In genomic region chr16:51762081-51762995, GRCh38 we compare ENCODE assay signal across 7 cellular contexts.
DNase-seq lines count a peak whose midpoint lies in the region; ATAC-seq, FAIRE-seq and TF ChIP-seq lines count a peak whose summit lies in the region.

No MANE protein-coding gene starts in this region.

- ATAC-seq in GM23338 = peak; percentile 91

- H3K9me3 Mint-ChIP-seq in GM23338 = no peaks in the 10 kb centered on the region
- H3K9me3 Mint-ChIP-seq in astrocyte (ENCODE audit: unreplicated experiment) = no peaks in the 10 kb centered on the region

- H2AFZ ChIP-seq in GM23338 = peak overlapping the region; percentile 96; the same call in 1 of the 2 replicates
- peak overlapping the region; percentile 30 for H2AFZ ChIP-seq in KMS-11 (ENCODE audit: low read depth)
- H2AFZ ChIP-seq in astrocyte (ENCODE audit: low read depth, low read length) = peak overlapping the region; percentile 72
- H2AFZ ChIP-seq in smooth muscle cell (ENCODE audit: low read depth) = peak overlapping the region; percentile 83

- no peak overlapping the region for H3K27ac Mint-ChIP-seq in GM23338
- H3K27ac Mint-ChIP-seq in astrocyte (ENCODE audit: unreplicated experiment) = no peak overlapping the region

- H3K9me3 ChIP-seq in astrocyte (ENCODE audit: insufficient read depth, low read depth, low read length) (no peaks in the 10 kb centered on the region), smooth muscle cell (replicated peaks; ENCODE audit: low read depth) (no peaks in the 10 kb centered on the region)

- H3K27me3 ChIP-seq in GM23338 (ENCODE audit: insufficient read depth) (no peaks in the 10 kb centered on the region), KMS-11 (ENCODE audit: insufficient read depth, low read depth) (no peaks in the 10 kb centered on the region), astrocyte (ENCODE audit: insufficient read depth, low read length) (peaks cover 6% of the 10 kb centered on the region), smooth muscle cell (ENCODE audit: low read depth) (peaks cover 50% of the 10 kb centered on the region)

- H3K4me2 ChIP-seq in GM23338 (peak overlapping the region; percentile 78), KMS-11 (0 out of 2 replicates have a peak overlapping the region, but pooled peaks have one; percentile 25), astrocyte (ENCODE audit: low read length) (peak overlapping the region; percentile 78), smooth muscle cell (peak overlapping the region; percentile 79)

- peak; percentile 13 for TF ChIP-seq CTCF in GM12801 (IDR thresholded peaks at IDR 0.05; ENCODE audit: extremely low read depth, insufficient read length)
- peak; percentile 87 to 94 for TF ChIP-seq CTCF in GM23338 (conservative IDR thresholded peaks at IDR 0.05; ENCODE audit: low read depth in 2 of 2)
- TF ChIP-seq CTCF in KMS-11 (conservative IDR thresholded peaks at IDR 0.05; ENCODE audit: low read depth, low read length) = peak; percentile 83
- TF ChIP-seq CTCF in astrocyte (IDR thresholded peaks at IDR 0.05; ENCODE audit: insufficient read depth, low read depth, low read length) = peak; percentile 82
- TF ChIP-seq CTCF in smooth muscle cell (IDR thresholded peaks at IDR 0.05; ENCODE audit: borderline replicate concordance, insufficient read depth, poor library complexity, severe bottlenecking) = peak; percentile 97

- H3F3A ChIP-seq in GM23338 (replicated peaks; ENCODE audit: low read depth) (no peaks in the 10 kb centered on the region), smooth muscle cell (ENCODE audit: low read depth) (no peaks in the 10 kb centered on the region)

- H3K4me3 Mint-ChIP-seq in GM23338 (peak overlapping the region; percentile 54), astrocyte (ENCODE audit: unreplicated experiment) (peak overlapping the region; percentile 17)

- H3K27ac ChIP-seq in GM23338 (ENCODE audit: low read depth) (no peak overlapping the region), KMS-11 (no peak overlapping the region), astrocyte (ENCODE audit: low read depth, low read length) (no peak overlapping the region), smooth muscle cell (ENCODE audit: low read depth) (no peak overlapping the region)

- H3K4me1 Mint-ChIP-seq in GM23338 (peaks cover 59% of the 10 kb centered on the region), astrocyte (ENCODE audit: low read depth, unreplicated experiment) (peaks cover 10% of the 10 kb centered on the region)

- DNase-seq in GM23338 (ENCODE audit: low spot score) = peak; percentile 87
- peak; percentile 59 for DNase-seq in RKO (ENCODE audit: low spot score)
- DNase-seq in astrocyte (ENCODE audit: low read depth) = peak; percentile 57
- peak; percentile 18 to 88 (median 66) for DNase-seq in hypothalamus (lab: John Stamatoyannopoulos, UW)
- peak; percentile 47 for DNase-seq in smooth muscle cell (lab: John Stamatoyannopoulos, UW; ENCODE audit: unreplicated experiment)

- H3K27me3 Mint-ChIP-seq in GM23338 (ENCODE audit: insufficient read depth, low read depth, poor library complexity) = peaks cover 8% of the 10 kb centered on the region
- peaks cover 18% of the 10 kb centered on the region for H3K27me3 Mint-ChIP-seq in astrocyte (ENCODE audit: low read depth, unreplicated experiment)

- H3K36me3 ChIP-seq in GM23338 (ENCODE audit: insufficient read depth) (no peaks in the 10 kb centered on the region), KMS-11 (ENCODE audit: insufficient read depth) (no peaks in the 10 kb centered on the region), astrocyte (ENCODE audit: insufficient read depth, low read length) (no peaks in the 10 kb centered on the region), smooth muscle cell (ENCODE audit: low read depth) (no peaks in the 10 kb centered on the region)

- 21% methylated on average over 30 of the region's 30 CpGs for WGBS in smooth muscle cell (ENCODE audit: low lambda C conversion rate)

- H3K36me3 Mint-ChIP-seq in GM23338 (ENCODE audit: low read depth) = no peaks in the 10 kb centered on the region
- no peaks in the 10 kb centered on the region for H3K36me3 Mint-ChIP-seq in astrocyte (ENCODE audit: low read depth, unreplicated experiment)

- H3K9ac ChIP-seq in KMS-11 = no peak overlapping the region
- H3K9ac ChIP-seq in astrocyte (ENCODE audit: low read length) = peak overlapping the region; percentile 36
- H3K9ac ChIP-seq in smooth muscle cell (ENCODE audit: low read depth) = no peak overlapping the region

- FAIRE-seq in astrocyte (lab: Jason Lieb, UNC) = no peak

- H3K9me2 ChIP-seq in GM23338 (ENCODE audit: insufficient read depth) = no peaks in the 10 kb centered on the region

- no peaks in the 10 kb centered on the region for H4K20me1 ChIP-seq in GM23338 (replicated peaks; ENCODE audit: insufficient read depth)
- H4K20me1 ChIP-seq in KMS-11 (ENCODE audit: insufficient read depth) = no peaks in the 10 kb centered on the region
- H4K20me1 ChIP-seq in astrocyte (ENCODE audit: insufficient read depth, low read length) = no peaks in the 10 kb centered on the region
- no peaks in the 10 kb centered on the region for H4K20me1 ChIP-seq in smooth muscle cell (ENCODE audit: low read depth)

- H3K4me1 ChIP-seq in GM23338 (ENCODE audit: insufficient read depth) = peaks cover 32% of the 10 kb centered on the region
- peaks cover 28% of the 10 kb centered on the region for H3K4me1 ChIP-seq in KMS-11 (ENCODE audit: low read depth, poor library complexity, severe bottlenecking)
- no peaks in the 10 kb centered on the region for H3K4me1 ChIP-seq in astrocyte (ENCODE audit: insufficient read depth, low read length)
- H3K4me1 ChIP-seq in smooth muscle cell (ENCODE audit: low read depth) = peaks cover 36% of the 10 kb centered on the region

- H3K79me2 ChIP-seq in GM23338 (replicated peaks; ENCODE audit: insufficient read depth) = no peaks in the 10 kb centered on the region
- H3K79me2 ChIP-seq in KMS-11 (ENCODE audit: insufficient read depth, low read depth) = no peaks in the 10 kb centered on the region
- H3K79me2 ChIP-seq in astrocyte (ENCODE audit: insufficient read depth, low read length) = no peaks in the 10 kb centered on the region
- H3K79me2 ChIP-seq in smooth muscle cell (ENCODE audit: low read depth) = no peaks in the 10 kb centered on the region

- peak overlapping the region; percentile 41 for H3K4me3 ChIP-seq in GM23338
- no peak overlapping the region for H3K4me3 ChIP-seq in KMS-11 (IDR thresholded peaks at IDR 0.05; ENCODE audit: insufficient read depth, low read depth, low read length)
- no peak overlapping the region for H3K4me3 ChIP-seq in astrocyte (ENCODE audit: insufficient read depth, low read depth, low read length)
- peak overlapping the region; percentile 14 for H3K4me3 ChIP-seq in smooth muscle cell

TF ChIP-seq in GM23338, 12 proteins besides CTCF, POLR2A, EP300 and RAD21 (continues in another document):
- TF ChIP-seq CREB1 (CRISPR knock-in tag; IDR thresholded peaks at IDR 0.05; ENCODE audit: low read depth) (no peak), EZH2 (IDR thresholded peaks at IDR 0.05; ENCODE audit: low read depth, unreplicated experiment) (no peak), JUNB (IDR thresholded peaks at IDR 0.05; ENCODE audit: unreplicated experiment) (no peak), REST (IDR thresholded peaks at IDR 0.05; ENCODE audit: unreplicated experiment) (no peak), ZNF331 (CRISPR knock-in tag; IDR thresholded peaks at IDR 0.05; ENCODE audit: low read depth) (no peak), NANOG (IDR thresholded peaks at IDR 0.05; ENCODE audit: borderline replicate concordance) (no peak), ZNF114 (CRISPR knock-in tag; IDR thresholded peaks at IDR 0.05) (no peak), STAT1 (IDR thresholded peaks at IDR 0.05; ENCODE audit: unreplicated experiment) (no peak)

Comparison
In these comparisons a context has a peak if more than half of its experiments do, and no peak if none do; other contexts are left out.
1. CTCF ChIP-seq: peak in every context shown above with its lines; median percentile 97 in smooth muscle cell; 90 in GM23338; 83 in KMS-11; 82 in astrocyte; 13 in GM12801.
2. H2AFZ ChIP-seq: peak in every context shown above with its lines; median percentile 96 in GM23338; 83 in smooth muscle cell; 72 in astrocyte; 30 in KMS-11.
3. H3K4me2 ChIP-seq: peak in every context shown above with its lines; median percentile 79 in smooth muscle cell; 78 in GM23338; 78 in astrocyte; 25 in KMS-11.
4. H3K4me3 ChIP-seq: peak in GM23338 (single experiment) and smooth muscle cell (single experiment); none in KMS-11 (single experiment) and astrocyte (single experiment).
5. Peak in every context shown above with its lines, with median percentiles within 50 percentile points of each other: DNase-seq.